In the genomic region with DNA sequence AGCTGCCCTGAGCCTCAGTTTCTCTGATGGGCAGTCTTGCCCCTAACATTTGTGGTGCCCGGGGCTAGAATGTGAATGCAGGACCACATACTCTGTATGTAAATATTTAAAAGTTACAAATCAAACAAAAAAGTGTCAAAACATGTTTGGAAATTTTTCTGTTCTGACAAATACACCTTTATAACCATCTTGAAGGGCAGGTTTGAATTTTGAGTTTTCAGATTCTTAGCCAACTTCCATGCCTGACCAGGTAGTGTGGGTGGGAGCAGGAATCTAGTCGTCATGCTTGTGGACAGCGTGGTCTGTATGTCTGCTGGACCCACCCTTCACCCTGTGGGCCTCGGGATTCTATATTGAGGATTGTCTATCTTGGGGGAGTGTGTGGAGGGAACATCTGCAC, we compare ENCODE assay signal across 25 cellular contexts.
A peak's percentile ranks its signal among the peaks of the same experiment; 100 is the strongest.
DNase-seq lines count a peak whose midpoint lies in the region; ATAC-seq, FAIRE-seq and TF ChIP-seq lines count a peak whose summit lies in the region.
"Had no signal": no experiment of that assay in that cellular context is flagged by ENCODE, and none has a peak within 500 bp of the region (broad histone marks: within the 10 kb centered on the region; RNA-seq: fewer than 3 reads in every experiment).

No MANE protein-coding gene starts in this region.

- H3K23ac ChIP-seq in mesenchymal stem cell (ENCODE audit: low read length in 2 of 2), result no peak overlapping the region

- H3K36me3 ChIP-seq in GM23338 (ENCODE audit: insufficient read depth) (no peaks in the 10 kb centered on the region), astrocyte (ENCODE audit: insufficient read depth, low read length) (no peaks in the 10 kb centered on the region), mesenchymal stem cell (ENCODE audit: control insufficient read depth in 1 of 2, insufficient read depth in 2 of 2, low read depth in 1 of 2, low read length in 2 of 2) (no peaks in the 10 kb centered on the region)
- no peaks in the 10 kb centered on the region for H3K36me3 ChIP-seq in effector memory CD4-positive, alpha-beta T cell (ENCODE audit: control insufficient read depth, insufficient read depth, low read length)
- H3K36me3 ChIP-seq: SJSA1 had no signal

- peaks cover 16% of the 10 kb centered on the region; the same call in 1 of the 3 replicates for H3K36me3 Mint-ChIP-seq in GM23338 (ENCODE audit: low read depth)
- H3K36me3 Mint-ChIP-seq in astrocyte (ENCODE audit: low read depth, unreplicated experiment), result peaks cover 6% of the 10 kb centered on the region
- peaks cover 24% of the 10 kb centered on the region for H3K36me3 Mint-ChIP-seq in progenitor cell of endocrine pancreas (ENCODE audit: insufficient read depth)

- H3K9me3 Mint-ChIP-seq in GM23338 (no peaks in the 10 kb centered on the region; the same call in 2 of the 3 replicates), astrocyte (ENCODE audit: unreplicated experiment) (no peaks in the 10 kb centered on the region), progenitor cell of endocrine pancreas (ENCODE audit: low read depth) (peaks cover 3% of the 10 kb centered on the region)

- no peak for DNase-seq in GM23338 (ENCODE audit: low spot score)
- DNase-seq in astrocyte (ENCODE audit: low read depth), result no peak
- no peak for DNase-seq in mesenchymal stem cell
- DNase-seq in progenitor cell of endocrine pancreas (ENCODE audit: low spot score, unreplicated experiment), result no peak
- DNase-seq in effector memory CD4-positive, alpha-beta T cell, result no peak
- DNase-seq: DMS53; Kasumi-1; NCI-H1092 treated with DMSO at 0.1 percent for 48 hours; NCI-H1436 treated with DMSO at 0.1 percent for 48 hours; NCI-H2029; NCI-H446 treated with DMSO at 0.1 percent for 48 hours; NCI-H82; NK-92 treated with Interleukin-12 subunit alpha and Interleukin-12 subunit beta, amount 100 ng/mL, for 24 hours; Right ventricle myocardium superior; RPMI8226 had no signal

- H3K4ac ChIP-seq in mesenchymal stem cell (ENCODE audit: low read depth in 1 of 2, low read length in 2 of 2), result no peak overlapping the region

- H2AFZ ChIP-seq in GM23338 (no peak overlapping the region), astrocyte (ENCODE audit: low read depth, low read length) (no peak overlapping the region), mesenchymal stem cell (ENCODE audit: low read depth, low read length) (no peak overlapping the region)

- H3K9me3 ChIP-seq in astrocyte (ENCODE audit: insufficient read depth, low read depth, low read length) (no peaks in the 10 kb centered on the region), mesenchymal stem cell (ENCODE audit: control insufficient read depth, low read length) (no peaks in the 10 kb centered on the region)
- H3K9me3 ChIP-seq in effector memory CD4-positive, alpha-beta T cell (ENCODE audit: control insufficient read depth, low read length), result no peaks in the 10 kb centered on the region
- H3K9me3 ChIP-seq: SJSA1 had no signal

- H3K9ac ChIP-seq in astrocyte (ENCODE audit: low read length), result no peak overlapping the region
- no peak overlapping the region for H3K9ac ChIP-seq in mesenchymal stem cell (ENCODE audit: low read length)

- H3K27me3 Mint-ChIP-seq in GM23338 (ENCODE audit: insufficient read depth, low read depth, poor library complexity) (peaks cover 13% of the 10 kb centered on the region), astrocyte (ENCODE audit: low read depth, unreplicated experiment) (no peaks in the 10 kb centered on the region), progenitor cell of endocrine pancreas (no peaks in the 10 kb centered on the region)

- H4K8ac ChIP-seq in mesenchymal stem cell (ENCODE audit: low read length), result no peak overlapping the region

- H3F3A ChIP-seq in GM23338 (replicated peaks; ENCODE audit: low read depth), result no peaks in the 10 kb centered on the region

- no peak overlapping the region for H3K14ac ChIP-seq in mesenchymal stem cell (ENCODE audit: low read length in 2 of 2)

- no peaks in the 10 kb centered on the region; the same call in 1 of the 2 replicates for H3K9me2 ChIP-seq in GM23338 (ENCODE audit: insufficient read depth)

- H4K91ac ChIP-seq in mesenchymal stem cell (ENCODE audit: low read length), result no peak overlapping the region

- H3K27me3 ChIP-seq in GM23338 (ENCODE audit: insufficient read depth), result no peaks in the 10 kb centered on the region
- H3K27me3 ChIP-seq in astrocyte (ENCODE audit: insufficient read depth, low read length), result no peaks in the 10 kb centered on the region
- H3K27me3 ChIP-seq in mesenchymal stem cell (ENCODE audit: control insufficient read depth in 1 of 2, insufficient read depth in 1 of 2, low read length in 2 of 2), result no peaks in the 10 kb centered on the region
- H3K27me3 ChIP-seq in effector memory CD4-positive, alpha-beta T cell (replicated peaks; ENCODE audit: control insufficient read depth, insufficient read depth, low read length, poor library complexity, severe bottlenecking), result no peaks in the 10 kb centered on the region
- H3K27me3 ChIP-seq: SJSA1 had no signal

- no peaks in the 10 kb centered on the region for H3K79me1 ChIP-seq in mesenchymal stem cell (replicated peaks; ENCODE audit: low read length, poor library complexity, severe bottlenecking)

- H3K4me2 ChIP-seq in GM23338, result no peak overlapping the region
- no peak overlapping the region for H3K4me2 ChIP-seq in astrocyte (ENCODE audit: low read length)
- no peak overlapping the region for H3K4me2 ChIP-seq in mesenchymal stem cell (ENCODE audit: low read length, poor library complexity, severe bottlenecking)

- no peak overlapping the region for H2BK5ac ChIP-seq in mesenchymal stem cell (ENCODE audit: low read depth, low read length, poor library complexity, severe bottlenecking)

- peak overlapping the region; percentile 70 for H2AK5ac ChIP-seq in mesenchymal stem cell (ENCODE audit: low read length, severe bottlenecking)

- H3K27ac ChIP-seq in GM23338 (ENCODE audit: low read depth), result no peak overlapping the region
- H3K27ac ChIP-seq in astrocyte (ENCODE audit: low read depth, low read length), result no peak overlapping the region
- H3K27ac ChIP-seq in mesenchymal stem cell (ENCODE audit: low read length, poor library complexity, severe bottlenecking), result no peak overlapping the region
- H3K27ac ChIP-seq in effector memory CD4-positive, alpha-beta T cell (ENCODE audit: insufficient read depth, low read length, poor library complexity, severe bottlenecking), result no peak overlapping the region
- H3K27ac ChIP-seq: HL-60, SJSA1 had no signal

- H3K4me1 ChIP-seq in GM23338 (ENCODE audit: insufficient read depth) (peaks cover 4% of the 10 kb centered on the region; the same call in 1 of the 2 replicates), astrocyte (ENCODE audit: insufficient read depth, low read length) (peaks cover 12% of the 10 kb centered on the region), mesenchymal stem cell (ENCODE audit: control insufficient read depth, insufficient read depth, low read depth, low read length) (peaks cover 7% of the 10 kb centered on the region)
- no peaks in the 10 kb centered on the region for H3K4me1 ChIP-seq in effector memory CD4-positive, alpha-beta T cell (ENCODE audit: control insufficient read depth, insufficient read depth, low read length, poor library complexity, severe bottlenecking)

- no peak overlapping the region for H2BK15ac ChIP-seq in mesenchymal stem cell (ENCODE audit: low read depth, poor library complexity, severe bottlenecking)

- FAIRE-seq in astrocyte (lab: Jason Lieb, UNC), result no peak
- FAIRE-seq: D721Med, G401.6, H1, K562 had no signal

- H4K20me1 ChIP-seq in GM23338 (replicated peaks; ENCODE audit: insufficient read depth) (no peaks in the 10 kb centered on the region), astrocyte (ENCODE audit: insufficient read depth, low read length) (no peaks in the 10 kb centered on the region)

- H2BK12ac ChIP-seq in mesenchymal stem cell (ENCODE audit: low read length in 2 of 2), result no peak overlapping the region

- no peak overlapping the region for H3K18ac ChIP-seq in mesenchymal stem cell (ENCODE audit: low read depth in 1 of 2, low read length in 2 of 2)

- H3K4me3 Mint-ChIP-seq in GM23338, result no peak overlapping the region
- no peak overlapping the region for H3K4me3 Mint-ChIP-seq in astrocyte (ENCODE audit: unreplicated experiment)
- no peak overlapping the region for H3K4me3 Mint-ChIP-seq in progenitor cell of endocrine pancreas (ENCODE audit: low read depth)

- ATAC-seq in GM23338 (no peak), GM21737 (IDR thresholded peaks at IDR 0.05; ENCODE audit: unreplicated experiment) (no peak), HG02588 (IDR thresholded peaks at IDR 0.05; ENCODE audit: unreplicated experiment) (no peak), GM21717 (IDR thresholded peaks at IDR 0.05; ENCODE audit: unreplicated experiment) (no peak)
- ATAC-seq: HCT116 had no signal

- H3K4me1 Mint-ChIP-seq in GM23338 (peaks cover 19% of the 10 kb centered on the region), astrocyte (ENCODE audit: low read depth, unreplicated experiment) (peaks cover 39% of the 10 kb centered on the region), progenitor cell of endocrine pancreas (ENCODE audit: low read depth) (peaks cover 19% of the 10 kb centered on the region)

- TF ChIP-seq CTCF in GM23338 (conservative IDR thresholded peaks at IDR 0.05; ENCODE audit: low read depth in 2 of 2), result no peak
- TF ChIP-seq CTCF in astrocyte (IDR thresholded peaks at IDR 0.05; ENCODE audit: insufficient read depth, low read depth, low read length), result no peak
- TF ChIP-seq CTCF in progenitor cell of endocrine pancreas (IDR thresholded peaks at IDR 0.05; ENCODE audit: unreplicated experiment), result no peak

- 96% methylated on average over 3 of the region's 4 CpGs for WGBS in mesenchymal stem cell

- H3K27ac Mint-ChIP-seq in GM23338, result 0 out of 2 replicates have a peak overlapping the region, but pooled peaks have one; percentile 87
- H3K27ac Mint-ChIP-seq in astrocyte (ENCODE audit: unreplicated experiment), result peak overlapping the region; percentile 41
- peak overlapping the region; percentile 42 for H3K27ac Mint-ChIP-seq in progenitor cell of endocrine pancreas

- peaks cover 38% of the 10 kb centered on the region for H3K79me2 ChIP-seq in GM23338 (replicated peaks; ENCODE audit: insufficient read depth)
- H3K79me2 ChIP-seq in astrocyte (ENCODE audit: insufficient read depth, low read length), result no peaks in the 10 kb centered on the region

- no peak overlapping the region for H3K4me3 ChIP-seq in GM23338
- no peak overlapping the region for H3K4me3 ChIP-seq in astrocyte (ENCODE audit: insufficient read depth, low read depth, low read length)
- no peak overlapping the region for H3K4me3 ChIP-seq in mesenchymal stem cell (ENCODE audit: insufficient read depth in 1 of 2, low read depth in 1 of 2, low read length in 2 of 2)
- H3K4me3 ChIP-seq in effector memory CD4-positive, alpha-beta T cell (ENCODE audit: insufficient read depth, low read depth, low read length, poor library complexity, severe bottlenecking), result no peak overlapping the region
- H3K4me3 ChIP-seq: K562, SJSA1 had no signal

- H2BK120ac ChIP-seq in mesenchymal stem cell (ENCODE audit: low read depth, low read length), result no peak overlapping the region

TF ChIP-seq in GM23338, 12 proteins besides CTCF, POLR2A, EP300 and RAD21:
- no peak for TF ChIP-seq CREB1 (CRISPR knock-in tag; IDR thresholded peaks at IDR 0.05; ENCODE audit: low read depth)
